ENCODE assay signal across 23 cellular contexts in genomic region chr7:147279516-147279915, GRCh38.
DNase-seq lines count a peak whose midpoint lies in the region; ATAC-seq, FAIRE-seq and TF ChIP-seq lines count a peak whose summit lies in the region.
"Had no signal": no experiment of that assay in that cellular context is flagged by ENCODE, and none has a peak within 500 bp of the region (broad histone marks: within the 10 kb centered on the region; RNA-seq: fewer than 3 reads in every experiment).

No MANE protein-coding gene starts in this region.

- intact Hi-C loops in Panc1 (cut with micrococcal nuclease; ENCODE audit: unreplicated experiment), result no loop called here

- H3K4me1 Mint-ChIP-seq in effector memory CD8-positive, alpha-beta T cell (ENCODE audit: low read depth in 2 of 2), result no peaks in the 10 kb centered on the region
- H3K4me1 Mint-ChIP-seq: activated CD4-positive, alpha-beta T cell treated with anti-CD3 and anti-CD28 coated beads for 36 hours; activated T-helper 17 cell treated with anti-CD3 and anti-CD28 coated beads, Interleukin-2, amount 50 U/mL, for 72 hours; B cell; naive thymus-derived CD8-positive, alpha-beta T cell had no signal

- H3K27me3 ChIP-seq in Panc1 (ENCODE audit: control insufficient read depth, insufficient read depth, low read length) (no peaks in the 10 kb centered on the region), neuron (ENCODE audit: insufficient read depth, low read length) (no peaks in the 10 kb centered on the region), small intestine (ENCODE audit: control insufficient read depth in 2 of 2, insufficient read depth in 2 of 2, low read length in 2 of 2) (no peaks in the 10 kb centered on the region)
- H3K27me3 ChIP-seq: body of pancreas, colonic mucosa, tibial nerve had no signal

- H3K9me3 Mint-ChIP-seq in effector memory CD8-positive, alpha-beta T cell, result peaks cover 5 to 26% of the 10 kb centered on the region in 2 donors

- CTCF ChIA-PET in Panc1 (lab: Charles Lee), result no interaction called here

- no peak for FAIRE-seq in small intestine (lab: Jason Lieb, UNC)

- H2AFZ ChIP-seq in neuron (ENCODE audit: low read depth, low read length), result peak overlapping the region; percentile 87

- DNase-seq in DMS53 (lab: John Stamatoyannopoulos, UW) (peak; percentile 81), NCI-H1930 (lab: John Stamatoyannopoulos, UW) (peak; percentile 94 to 97), Panc1 (ENCODE audit: low read depth, low spot score) (peak; percentile 5), small intestine (no peak)
- DNase-seq in effector memory CD8-positive, alpha-beta T cell, result no peak
- DNase-seq: activated CD4-positive, alpha-beta T cell treated with anti-CD3 and anti-CD28 coated beads for 36 hours; body of pancreas; colonic mucosa; glutamatergic neuron; naive thymus-derived CD8-positive, alpha-beta T cell; NCI-H1048; NCI-H524; OCI-M1; stimulated activated CD4-positive, alpha-beta T cell treated with anti-CD3 and anti-CD28 coated beads, Interleukin-2, amount 100 ng/mL, for 48 hours; stimulated activated naive CD8-positive, alpha-beta T cell treated with anti-CD3 and anti-CD28 coated beads, Interleukin-15, Interleukin-2, amounts not matched to agents 100 U/mL and 50 U/mL, for 24 hours; T-helper 1 cell had no signal

- TF ChIP-seq CTCF in Panc1 (IDR thresholded peaks at IDR 0.05), result no peak

- no peak overlapping the region for H3K27ac ChIP-seq in Panc1 (ENCODE audit: low read length)
- no peak overlapping the region for H3K27ac ChIP-seq in small intestine (ENCODE audit: low read depth in 1 of 2, low read length in 1 of 2)
- H3K27ac ChIP-seq: body of pancreas, colonic mucosa, prostate gland, skin epidermis, tibial nerve had no signal

- no peaks in the 10 kb centered on the region for H3K4me1 ChIP-seq in Panc1 (ENCODE audit: control insufficient read depth, insufficient read depth, low read length)
- peaks cover 14% of the 10 kb centered on the region for H3K4me1 ChIP-seq in neuron (ENCODE audit: insufficient read depth, low read length)
- no peaks in the 10 kb centered on the region for H3K4me1 ChIP-seq in small intestine (ENCODE audit: control insufficient read depth in 2 of 2, insufficient read depth in 1 of 2, low read depth in 1 of 2, low read length in 1 of 2)
- H3K4me1 ChIP-seq: body of pancreas, colonic mucosa, prostate gland, tibial nerve had no signal

- H3K4me3 ChIP-seq in Panc1 (ENCODE audit: low read depth in 2 of 2, low read length in 2 of 2) (no peak overlapping the region), neuron (ENCODE audit: low read length) (peak overlapping the region; percentile 20), small intestine (ENCODE audit: low read depth in 1 of 2, low read length in 2 of 2) (no peak overlapping the region)
- H3K4me3 ChIP-seq: body of pancreas, colonic mucosa, prostate gland, skin epidermis, tibial nerve had no signal

- in situ Hi-C loops in Panc1 (cut with HindIII; ENCODE audit: low pct_unique_long_range_greater_than_20kb, low sequenced_read_pairs), result no loop called here

- POLR2A ChIA-PET in Panc1 (lab: Charles Lee), result no interaction called here

- WGBS in small intestine, 3 donors, result 15 to 48% (median 28%) methylated on average over 4 of the region's 4 CpGs

- H3K36me3 ChIP-seq in Panc1 (ENCODE audit: control insufficient read depth, insufficient read depth, low read length), result no peaks in the 10 kb centered on the region
- no peaks in the 10 kb centered on the region for H3K36me3 ChIP-seq in neuron (ENCODE audit: insufficient read depth, low read length)
- no peaks in the 10 kb centered on the region for H3K36me3 ChIP-seq in small intestine (ENCODE audit: control insufficient read depth in 2 of 2, insufficient read depth in 2 of 2, low read length in 2 of 2)
- H3K36me3 ChIP-seq: colonic mucosa, prostate gland, tibial nerve had no signal

- BruUV-seq in Panc1 (replicated peaks; lab: Mats Ljungman, UMichigan), result no TSS peak

- H3K27me3 Mint-ChIP-seq in effector memory CD8-positive, alpha-beta T cell, result no peaks in the 10 kb centered on the region
- H3K27me3 Mint-ChIP-seq: activated CD4-positive, alpha-beta T cell treated with anti-CD3 and anti-CD28 coated beads for 36 hours; activated T-helper 17 cell treated with anti-CD3 and anti-CD28 coated beads, Interleukin-2, amount 50 U/mL, for 72 hours; B cell; naive thymus-derived CD8-positive, alpha-beta T cell had no signal

- no peak overlapping the region for H3K27ac Mint-ChIP-seq in effector memory CD8-positive, alpha-beta T cell
- H3K27ac Mint-ChIP-seq: activated CD4-positive, alpha-beta T cell treated with anti-CD3 and anti-CD28 coated beads for 36 hours; activated T-helper 17 cell treated with anti-CD3 and anti-CD28 coated beads, Interleukin-2, amount 50 U/mL, for 72 hours; B cell; naive thymus-derived CD8-positive, alpha-beta T cell had no signal

- no peak overlapping the region for H3K4me3 Mint-ChIP-seq in effector memory CD8-positive, alpha-beta T cell
- H3K4me3 Mint-ChIP-seq: activated CD4-positive, alpha-beta T cell treated with anti-CD3 and anti-CD28 coated beads for 36 hours; activated T-helper 17 cell treated with anti-CD3 and anti-CD28 coated beads, Interleukin-2, amount 50 U/mL, for 72 hours; B cell; naive thymus-derived CD8-positive, alpha-beta T cell had no signal

- H3K36me3 Mint-ChIP-seq in effector memory CD8-positive, alpha-beta T cell (ENCODE audit: insufficient read depth), result no peaks in the 10 kb centered on the region
- H3K36me3 Mint-ChIP-seq: naive thymus-derived CD8-positive, alpha-beta T cell had no signal

- H3K9me3 ChIP-seq in Panc1 (ENCODE audit: control insufficient read depth, insufficient read depth, low read depth, low read length), result no peaks in the 10 kb centered on the region
- no peaks in the 10 kb centered on the region for H3K9me3 ChIP-seq in neuron (ENCODE audit: low read length)
- no peaks in the 10 kb centered on the region for H3K9me3 ChIP-seq in small intestine (ENCODE audit: control insufficient read depth, low read depth)
- H3K9me3 ChIP-seq: body of pancreas, colonic mucosa, prostate gland had no signal

- ATAC-seq in Panc1, result no peak
- ATAC-seq in HG02884 (IDR thresholded peaks at IDR 0.05; ENCODE audit: unreplicated experiment), result no peak
- no peak for ATAC-seq in effector memory CD8-positive, alpha-beta T cell (replicated peaks)
- ATAC-seq: activated CD4-positive, alpha-beta T cell treated with anti-CD3 and anti-CD28 coated beads for 36 hours; activated T-helper 17 cell treated with anti-CD3 and anti-CD28 coated beads, Interleukin-2, amount 50 U/mL, for 72 hours; body of pancreas; naive thymus-derived CD8-positive, alpha-beta T cell; stimulated activated naive CD8-positive, alpha-beta T cell treated with anti-CD3 and anti-CD28 coated beads, Interleukin-15, Interleukin-2, amounts not matched to agents 100 U/mL and 50 U/mL, for 24 hours had no signal

Comparison
In these comparisons a context has a peak if more than half of its experiments do, and no peak if none do; other contexts are left out.
1. DNase-seq: peak in DMS53 (single experiment), NCI-H1930 (2 of 2) and Panc1 (single experiment); none in small intestine (single experiment) and effector memory CD8-positive, alpha-beta T cell (0 of 3).